Comparison of ENCODE assay signal across 12 cellular contexts in the genomic region with DNA sequence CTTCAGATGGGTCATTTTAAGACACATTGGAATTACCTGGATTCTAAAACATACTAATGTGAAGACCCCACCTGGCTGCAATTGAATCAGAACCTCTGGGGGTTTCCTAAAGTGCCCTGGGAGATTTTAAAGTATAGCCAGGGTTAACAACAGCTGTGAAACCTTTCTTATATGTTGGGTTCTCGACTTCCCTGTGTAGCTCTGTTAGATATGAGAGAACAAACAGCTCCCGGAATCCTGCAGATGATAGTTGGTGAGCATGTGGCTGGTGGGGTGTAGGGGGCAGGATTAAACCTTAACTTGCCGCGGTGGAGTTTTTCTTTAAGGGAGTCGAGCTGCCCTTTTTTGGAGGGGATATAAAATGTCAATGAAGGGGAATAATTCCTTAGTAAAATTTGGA. TPM values are rescaled to one million over a fixed set of nuclear protein-coding genes. Genes with fewer than 3 reads are reported as not detected.
DNase-seq lines count a peak whose midpoint lies in the region; ATAC-seq, FAIRE-seq and TF ChIP-seq lines count a peak whose summit lies in the region.
"Had no signal": no experiment of that assay in that cellular context is flagged by ENCODE, and none has a peak within 500 bp of the region (broad histone marks: within the 10 kb centered on the region; RNA-seq: fewer than 3 reads in every experiment).

No MANE protein-coding gene starts in this region.

- no peak for DNase-seq in activated T-cell treated with anti-CD3 and anti-CD28 coated beads, Interleukin-2, amount 50 U/mL, for 24 hours
- no peak for DNase-seq in activated T-cell treated with anti-CD3 and anti-CD28 coated beads, Interleukin-2, amount 50 U/mL, for 4 hours
- DNase-seq in GM12892 (ENCODE audit: insufficient read length) (no peak), pancreas (no peak), CD1c-positive myeloid dendritic cell (ENCODE audit: extremely low spot score) (no peak)
- DNase-seq: dorsolateral prefrontal cortex, lower lobe of right lung, NCI-H1092 had no signal

- peak overlapping the region in 2 of 4 donors; percentile 18 to 38 for H3K4me3 ChIP-seq in pancreas
- H3K4me3 ChIP-seq: lower lobe of right lung, skin epidermis had no signal

- H3K9me3 Mint-ChIP-seq in activated T-cell treated with anti-CD3 and anti-CD28 coated beads, Interleukin-2, amount 50 U/mL, for 24 hours, result no peaks in the 10 kb centered on the region
- H3K9me3 Mint-ChIP-seq in activated T-cell treated with anti-CD3 and anti-CD28 coated beads, Interleukin-2, amount 50 U/mL, for 4 hours, result no peaks in the 10 kb centered on the region
- H3K9me3 Mint-ChIP-seq in activated naive CD8-positive, alpha-beta T cell (ENCODE audit: low read depth), result no peaks in the 10 kb centered on the region

- intact Hi-C loops in pancreas (cut with DNase I), result no loop called here

- H3K4me3 Mint-ChIP-seq in activated T-cell treated with anti-CD3 and anti-CD28 coated beads, Interleukin-2, amount 50 U/mL, for 24 hours, result peak overlapping the region; percentile 6
- no peak overlapping the region for H3K4me3 Mint-ChIP-seq in activated T-cell treated with anti-CD3 and anti-CD28 coated beads, Interleukin-2, amount 50 U/mL, for 4 hours
- peak overlapping the region; percentile 33 for H3K4me3 Mint-ChIP-seq in activated naive CD8-positive, alpha-beta T cell

- H3K27me3 ChIP-seq in pancreas, result no peaks in the 10 kb centered on the region
- H3K27me3 ChIP-seq: dorsolateral prefrontal cortex had no signal

- H3K27ac ChIP-seq in pancreas, result peak overlapping the region in 3 of 4 donors; percentile 17 to 63 (median 55)
- H3K27ac ChIP-seq: dorsolateral prefrontal cortex, lower lobe of right lung, skin epidermis had no signal

- WGBS in pancreas, 2 donors, result 16 to 24% methylated on average over 5 of the region's 5 CpGs

- H3K4me1 ChIP-seq in pancreas, result peaks cover 23 to 41% (median 29%) of the 10 kb centered on the region in 3 donors
- H3K4me1 ChIP-seq: lower lobe of right lung had no signal

- H3K36me3 Mint-ChIP-seq in activated T-cell treated with anti-CD3 and anti-CD28 coated beads, Interleukin-2, amount 50 U/mL, for 24 hours (ENCODE audit: low read depth), result no peaks in the 10 kb centered on the region
- H3K36me3 Mint-ChIP-seq in activated T-cell treated with anti-CD3 and anti-CD28 coated beads, Interleukin-2, amount 50 U/mL, for 4 hours (ENCODE audit: insufficient read depth), result peaks cover 5% of the 10 kb centered on the region
- H3K36me3 Mint-ChIP-seq in activated naive CD8-positive, alpha-beta T cell, result no peaks in the 10 kb centered on the region

- TF ChIP-seq POLR2A in GM12892 (IDR thresholded peaks at IDR 0.05; ENCODE audit: low read depth, low read length), result no peak

- no peaks in the 10 kb centered on the region for H3K27me3 Mint-ChIP-seq in activated T-cell treated with anti-CD3 and anti-CD28 coated beads, Interleukin-2, amount 50 U/mL, for 24 hours
- no peaks in the 10 kb centered on the region for H3K27me3 Mint-ChIP-seq in activated T-cell treated with anti-CD3 and anti-CD28 coated beads, Interleukin-2, amount 50 U/mL, for 4 hours (ENCODE audit: low read depth)
- no peaks in the 10 kb centered on the region for H3K27me3 Mint-ChIP-seq in activated naive CD8-positive, alpha-beta T cell

- peaks cover 90% of the 10 kb centered on the region for H3K4me1 Mint-ChIP-seq in activated T-cell treated with anti-CD3 and anti-CD28 coated beads, Interleukin-2, amount 50 U/mL, for 24 hours (ENCODE audit: low read depth)
- H3K4me1 Mint-ChIP-seq in activated T-cell treated with anti-CD3 and anti-CD28 coated beads, Interleukin-2, amount 50 U/mL, for 4 hours (ENCODE audit: low read depth), result peaks cover 91% of the 10 kb centered on the region
- peaks cover 87% of the 10 kb centered on the region for H3K4me1 Mint-ChIP-seq in activated naive CD8-positive, alpha-beta T cell (ENCODE audit: low read depth)

- peak; percentile 57 for FAIRE-seq in GM12892 (lab: Jason Lieb, UNC)
- no peak for FAIRE-seq in pancreas (lab: Jason Lieb, UNC)

- ATAC-seq in activated T-cell treated with anti-CD3 and anti-CD28 coated beads, Interleukin-2, amount 50 U/mL, for 4 hours, result no peak
- peak in 3 of 4 donors; percentile 40 to 62 (median 57) for ATAC-seq in pancreas
- no peak for ATAC-seq in GM19328 (IDR thresholded peaks at IDR 0.05; ENCODE audit: unreplicated experiment)
- no peak for ATAC-seq in GM21723 (IDR thresholded peaks at IDR 0.05; ENCODE audit: unreplicated experiment)

- no peaks in the 10 kb centered on the region for H3K36me3 ChIP-seq in pancreas
- H3K36me3 ChIP-seq: lower lobe of right lung had no signal

- no peaks in the 10 kb centered on the region for H3K9me3 ChIP-seq in pancreas
- H3K9me3 ChIP-seq: lower lobe of right lung had no signal

- peak overlapping the region; percentile 84 for H3K27ac Mint-ChIP-seq in activated T-cell treated with anti-CD3 and anti-CD28 coated beads, Interleukin-2, amount 50 U/mL, for 24 hours
- peak overlapping the region; percentile 89 for H3K27ac Mint-ChIP-seq in activated naive CD8-positive, alpha-beta T cell

- TF ChIP-seq CTCF in pancreas (IDR thresholded peaks at IDR 0.05), result no peak

RNA-seq across cellular contexts. Expression of gene PLCL2, which starts 12.1 kb away (rescaled TPM):
- total RNA-seq in activated T-cell treated with anti-CD3 and anti-CD28 coated beads, Interleukin-2, amount 50 U/mL, for 4 hours, result 10 to 100 TPM; 12.6 to 14.2 (median 12.7) TPM
- polyA plus RNA-seq in GM12892 (2012; ENCODE audit: missing spikeins), result 23.2 TPM
- total RNA-seq in pancreas, result 10 to 100 TPM in 1 of 6 donors, 1 to 10 TPM in 5; 6.3 to 12.1 (median 8.1) TPM
- 1 to 10 TPM; 1.8 to 6.7 TPM for polyA plus RNA-seq in pancreas

Comparison
In these comparisons a context has a peak if more than half of its experiments do, and no peak if none do; other contexts are left out.
1. ATAC-seq: peak in pancreas (3 of 4); none in activated T-cell treated with anti-CD3 and anti-CD28 coated beads, Interleukin-2, amount 50 U/mL, for 4 hours (0 of 2), GM19328 (single experiment) and GM21723 (single experiment).